Comparison of ENCODE assay signal across 29 cellular contexts in genomic region chr5:32156635-32157034, GRCh38.
"Had no signal": no experiment of that assay in that cellular context is flagged by ENCODE, and none has a peak within 500 bp of the region (broad histone marks: within the 10 kb centered on the region; RNA-seq: fewer than 3 reads in every experiment).

No MANE protein-coding gene starts in this region.

- H3K36me3 ChIP-seq: adrenal gland, right atrium auricular region, suprapubic skin, tibial artery had no signal

- H3K4me1 ChIP-seq: parathyroid adenoma had no signal

- H3K4me3 ChIP-seq: adrenal gland, body of pancreas, esophagus squamous epithelium, heart right ventricle, right atrium auricular region, suprapubic skin, tibial artery had no signal

- H3K27ac Mint-ChIP-seq: activated CD4-positive, alpha-beta memory T cell treated with anti-CD3 and anti-CD28 coated beads for 36 hours; activated CD4-positive, alpha-beta T cell treated with anti-CD3 and anti-CD28 coated beads, Interleukin-2, amount 10 ng/mL, durations not matched to agents 24 days and 14 days; activated T-cell treated with anti-CD3 and anti-CD28 coated beads, Interleukin-2, amount 50 U/mL, for 72 hours; stimulated activated naive B cell treated with anti-CD40 and anti-IgM and Interleukin-4, amounts not matched to agents 10 μg/mL and 1 μg/mL and 100 μg/mL, for 72 hours had no signal

- H3K9me3 ChIP-seq: adrenal gland, body of pancreas, esophagus squamous epithelium, heart right ventricle, right atrium auricular region, suprapubic skin, tibial artery had no signal

- ATAC-seq: activated naive CD4-positive, alpha-beta T cell treated with anti-CD3 and anti-CD28 coated beads, Interleukin-2, amount 50 U/mL, for 72 hours; activated T-cell treated with anti-CD3 and anti-CD28 coated beads, Interleukin-2, amount 50 U/mL, for 72 hours; body of pancreas; heart right ventricle; naive thymus-derived CD8-positive, alpha-beta T cell; stimulated activated naive B cell treated with anti-CD40 and anti-IgM and Interleukin-4, amounts not matched to agents 10 μg/mL and 1 μg/mL and 100 μg/mL, for 72 hours had no signal

- H3K27me3 Mint-ChIP-seq: activated CD4-positive, alpha-beta memory T cell treated with anti-CD3 and anti-CD28 coated beads for 36 hours; activated CD4-positive, alpha-beta T cell treated with anti-CD3 and anti-CD28 coated beads, Interleukin-2, amount 10 ng/mL, durations not matched to agents 24 days and 14 days; naive thymus-derived CD8-positive, alpha-beta T cell; stimulated activated naive B cell treated with anti-CD40 and anti-IgM and Interleukin-4, amounts not matched to agents 10 μg/mL and 1 μg/mL and 100 μg/mL, for 72 hours had no signal

- H3K27ac ChIP-seq: adrenal gland, body of pancreas, epithelial cell of prostate, esophagus squamous epithelium, heart right ventricle, parathyroid adenoma, right atrium auricular region, suprapubic skin, tibial artery, WERI-Rb-1 had no signal

- H3K9me3 Mint-ChIP-seq: activated CD4-positive, alpha-beta memory T cell treated with anti-CD3 and anti-CD28 coated beads for 36 hours; activated CD4-positive, alpha-beta T cell treated with anti-CD3 and anti-CD28 coated beads, Interleukin-2, amount 10 ng/mL, durations not matched to agents 24 days and 14 days; activated naive CD4-positive, alpha-beta T cell treated with anti-CD3 and anti-CD28 coated beads, Interleukin-2, amount 50 U/mL, for 72 hours; activated T-cell treated with anti-CD3 and anti-CD28 coated beads, Interleukin-2, amount 50 U/mL, for 72 hours; naive thymus-derived CD8-positive, alpha-beta T cell; stimulated activated naive B cell treated with anti-CD40 and anti-IgM and Interleukin-4, amounts not matched to agents 10 μg/mL and 1 μg/mL and 100 μg/mL, for 72 hours had no signal

- H3K4me3 Mint-ChIP-seq: activated CD4-positive, alpha-beta memory T cell treated with anti-CD3 and anti-CD28 coated beads for 36 hours; activated CD4-positive, alpha-beta T cell treated with anti-CD3 and anti-CD28 coated beads, Interleukin-2, amount 10 ng/mL, durations not matched to agents 24 days and 14 days; activated T-cell treated with anti-CD3 and anti-CD28 coated beads, Interleukin-2, amount 50 U/mL, for 72 hours; neural crest cell; stimulated activated naive B cell treated with anti-CD40 and anti-IgM and Interleukin-4, amounts not matched to agents 10 μg/mL and 1 μg/mL and 100 μg/mL, for 72 hours had no signal

- DNase-seq: activated CD4-positive, alpha-beta memory T cell treated with anti-CD3 and anti-CD28 coated beads for 36 hours; activated CD4-positive, alpha-beta T cell treated with anti-CD3 and anti-CD28 coated beads, Interleukin-2, amount 10 ng/mL, durations not matched to agents 24 days and 14 days; activated CD4-positive, CD25-positive, alpha-beta regulatory T cell treated with anti-CD3 and anti-CD28 coated beads, Interleukin-2, amount 50 U/mL, for 72 hours; activated naive CD4-positive, alpha-beta T cell; activated T-cell treated with anti-CD3 and anti-CD28 coated beads, Interleukin-2, amount 50 U/mL, for 72 hours; adrenal gland; aorta; body of pancreas; dermis blood vessel endothelial cell; effector CD4-positive, alpha-beta T cell; esophagus squamous epithelium; foreskin melanocyte; heart right ventricle; left cardiac atrium; mammary epithelial cell; midbrain; naive thymus-derived CD8-positive, alpha-beta T cell; occipital lobe; stimulated activated CD4-positive, alpha-beta T cell treated with anti-CD3 and anti-CD28 coated beads, Interleukin-15, amount 100 ng/mL, for 24 hours; stimulated activated CD4-positive, alpha-beta T cell treated with anti-CD3 and anti-CD28 coated beads, Interleukin-2, amount 100 ng/mL, for 24 hours; stimulated activated naive B cell treated with anti-CD40 and anti-IgM and Interleukin-4, amounts not matched to agents 10 μg/mL and 1 μg/mL and 100 μg/mL, for 72 hours; tibial artery; WERI-Rb-1 had no signal

- H2AFZ ChIP-seq: parathyroid adenoma had no signal

- H3K9ac ChIP-seq: parathyroid adenoma had no signal

- H3K27me3 ChIP-seq: adrenal gland, body of pancreas, esophagus squamous epithelium, heart right ventricle, right atrium auricular region, suprapubic skin, tibial artery had no signal
